ENCODE assay signal across 2 cellular contexts in the genomic region with DNA sequence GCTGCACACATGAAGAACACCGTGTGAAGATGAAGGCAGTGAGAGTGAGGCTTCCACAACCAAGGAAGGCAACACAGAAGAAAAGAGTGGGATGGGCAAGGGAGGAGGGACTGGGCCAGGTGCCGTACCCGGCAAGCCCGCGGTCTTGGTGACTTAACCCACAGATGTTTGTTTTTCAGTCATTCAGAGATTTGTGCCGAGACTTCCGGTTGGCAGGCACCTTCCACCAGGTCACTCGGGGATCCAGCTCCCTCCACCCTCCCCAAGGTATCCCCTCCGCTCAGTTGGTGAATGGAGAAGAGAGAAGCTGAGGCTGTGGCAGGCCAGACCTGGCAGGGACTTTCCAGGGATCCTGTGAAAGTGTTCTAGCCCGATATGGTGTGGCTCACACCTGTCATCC.
A peak's percentile ranks its signal among the peaks of the same experiment; 100 is the strongest.
TF ChIP-seq lines count a peak whose summit lies in the region.

No MANE protein-coding gene starts in this region.

TF ChIP-seq in HEK293, 187 proteins besides CTCF, POLR2A, EP300 and RAD21:
- TF ChIP-seq ZNF843 (tag by site-specific recombination; IDR thresholded peaks at IDR 0.05): no peak
- no peak for TF ChIP-seq ZNF571 (tag by site-specific recombination; IDR thresholded peaks at IDR 0.05)
- TF ChIP-seq, protein P1, sequence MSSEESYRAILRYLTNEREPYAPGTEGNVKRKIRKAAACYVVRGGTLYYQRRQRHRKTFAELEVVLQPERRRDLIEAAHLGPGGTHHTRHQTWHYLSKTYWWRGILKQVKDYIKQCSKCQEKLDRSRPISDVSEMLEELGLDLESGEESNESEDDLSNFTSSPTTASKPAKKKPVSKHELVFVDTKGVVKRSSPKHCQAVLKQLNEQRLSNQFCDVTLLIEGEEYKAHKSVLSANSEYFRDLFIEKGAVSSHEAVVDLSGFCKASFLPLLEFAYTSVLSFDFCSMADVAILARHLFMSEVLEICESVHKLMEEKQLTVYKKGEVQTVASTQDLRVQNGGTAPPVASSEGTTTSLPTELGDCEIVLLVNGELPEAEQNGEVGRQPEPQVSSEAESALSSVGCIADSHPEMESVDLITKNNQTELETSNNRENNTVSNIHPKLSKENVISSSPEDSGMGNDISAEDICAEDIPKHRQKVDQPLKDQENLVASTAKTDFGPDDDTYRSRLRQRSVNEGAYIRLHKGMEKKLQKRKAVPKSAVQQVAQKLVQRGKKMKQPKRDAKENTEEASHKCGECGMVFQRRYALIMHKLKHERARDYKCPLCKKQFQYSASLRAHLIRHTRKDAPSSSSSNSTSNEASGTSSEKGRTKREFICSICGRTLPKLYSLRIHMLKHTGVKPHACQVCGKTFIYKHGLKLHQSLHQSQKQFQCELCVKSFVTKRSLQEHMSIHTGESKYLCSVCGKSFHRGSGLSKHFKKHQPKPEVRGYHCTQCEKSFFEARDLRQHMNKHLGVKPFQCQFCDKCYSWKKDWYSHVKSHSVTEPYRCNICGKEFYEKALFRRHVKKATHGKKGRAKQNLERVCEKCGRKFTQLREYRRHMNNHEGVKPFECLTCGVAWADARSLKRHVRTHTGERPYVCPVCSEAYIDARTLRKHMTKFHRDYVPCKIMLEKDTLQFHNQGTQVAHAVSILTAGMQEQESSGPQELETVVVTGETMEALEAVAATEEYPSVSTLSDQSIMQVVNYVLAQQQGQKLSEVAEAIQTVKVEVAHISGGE (tag by site-specific recombination; conservative IDR thresholded peaks at IDR 0.05; ENCODE audit: low read depth): no peak
- TF ChIP-seq, protein P2, sequence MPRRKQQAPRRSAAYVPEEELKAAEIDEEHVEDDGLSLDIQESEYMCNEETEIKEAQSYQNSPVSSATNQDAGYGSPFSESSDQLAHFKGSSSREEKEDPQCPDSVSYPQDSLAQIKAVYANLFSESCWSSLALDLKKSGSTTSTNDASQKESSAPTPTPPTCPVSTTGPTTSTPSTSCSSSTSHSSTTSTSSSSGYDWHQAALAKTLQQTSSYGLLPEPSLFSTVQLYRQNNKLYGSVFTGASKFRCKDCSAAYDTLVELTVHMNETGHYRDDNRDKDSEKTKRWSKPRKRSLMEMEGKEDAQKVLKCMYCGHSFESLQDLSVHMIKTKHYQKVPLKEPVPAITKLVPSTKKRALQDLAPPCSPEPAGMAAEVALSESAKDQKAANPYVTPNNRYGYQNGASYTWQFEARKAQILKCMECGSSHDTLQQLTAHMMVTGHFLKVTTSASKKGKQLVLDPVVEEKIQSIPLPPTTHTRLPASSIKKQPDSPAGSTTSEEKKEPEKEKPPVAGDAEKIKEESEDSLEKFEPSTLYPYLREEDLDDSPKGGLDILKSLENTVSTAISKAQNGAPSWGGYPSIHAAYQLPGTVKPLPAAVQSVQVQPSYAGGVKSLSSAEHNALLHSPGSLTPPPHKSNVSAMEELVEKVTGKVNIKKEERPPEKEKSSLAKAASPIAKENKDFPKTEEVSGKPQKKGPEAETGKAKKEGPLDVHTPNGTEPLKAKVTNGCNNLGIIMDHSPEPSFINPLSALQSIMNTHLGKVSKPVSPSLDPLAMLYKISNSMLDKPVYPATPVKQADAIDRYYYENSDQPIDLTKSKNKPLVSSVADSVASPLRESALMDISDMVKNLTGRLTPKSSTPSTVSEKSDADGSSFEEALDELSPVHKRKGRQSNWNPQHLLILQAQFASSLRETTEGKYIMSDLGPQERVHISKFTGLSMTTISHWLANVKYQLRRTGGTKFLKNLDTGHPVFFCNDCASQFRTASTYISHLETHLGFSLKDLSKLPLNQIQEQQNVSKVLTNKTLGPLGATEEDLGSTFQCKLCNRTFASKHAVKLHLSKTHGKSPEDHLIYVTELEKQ (tag by site-specific recombination; IDR thresholded peaks at IDR 0.05; ENCODE audit: borderline replicate concordance): no peak
- no peak for TF ChIP-seq ZNF214 (tag by site-specific recombination; IDR thresholded peaks at IDR 0.05; ENCODE audit: borderline replicate concordance)
- TF ChIP-seq, protein P3, sequence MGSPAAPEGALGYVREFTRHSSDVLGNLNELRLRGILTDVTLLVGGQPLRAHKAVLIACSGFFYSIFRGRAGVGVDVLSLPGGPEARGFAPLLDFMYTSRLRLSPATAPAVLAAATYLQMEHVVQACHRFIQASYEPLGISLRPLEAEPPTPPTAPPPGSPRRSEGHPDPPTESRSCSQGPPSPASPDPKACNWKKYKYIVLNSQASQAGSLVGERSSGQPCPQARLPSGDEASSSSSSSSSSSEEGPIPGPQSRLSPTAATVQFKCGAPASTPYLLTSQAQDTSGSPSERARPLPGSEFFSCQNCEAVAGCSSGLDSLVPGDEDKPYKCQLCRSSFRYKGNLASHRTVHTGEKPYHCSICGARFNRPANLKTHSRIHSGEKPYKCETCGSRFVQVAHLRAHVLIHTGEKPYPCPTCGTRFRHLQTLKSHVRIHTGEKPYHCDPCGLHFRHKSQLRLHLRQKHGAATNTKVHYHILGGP (tag by site-specific recombination; IDR thresholded peaks at IDR 0.05): peak; percentile 67

TF ChIP-seq in K562, 482 proteins besides CTCF, POLR2A, EP300 and RAD21:
- TF ChIP-seq SMAD1 (IDR thresholded peaks at IDR 0.05; ENCODE audit: low read depth, low read length, partially characterized antibody): no peak
- TF ChIP-seq, protein P4, sequence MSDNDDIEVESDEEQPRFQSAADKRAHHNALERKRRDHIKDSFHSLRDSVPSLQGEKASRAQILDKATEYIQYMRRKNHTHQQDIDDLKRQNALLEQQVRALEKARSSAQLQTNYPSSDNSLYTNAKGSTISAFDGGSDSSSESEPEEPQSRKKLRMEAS (CRISPR knock-in tag; IDR thresholded peaks at IDR 0.05): 0 out of 2 replicates have a peak, but pooled peaks have one; percentile 12
